Comparison of ENCODE assay signal across 20 cellular contexts in genomic region chr1:150928286-150928685, GRCh38. TPM values are rescaled to one million over a fixed set of nuclear protein-coding genes. Genes with fewer than 3 reads are reported as not detected.
A peak's percentile ranks its signal among the peaks of the same experiment; 100 is the strongest.
DNase-seq lines count a peak whose midpoint lies in the region; ATAC-seq and TF ChIP-seq lines count a peak whose summit lies in the region.
"Had no signal": no experiment of that assay in that cellular context is flagged by ENCODE, and none has a peak within 500 bp of the region (broad histone marks: within the 10 kb centered on the region; RNA-seq: fewer than 3 reads in every experiment).

No MANE protein-coding gene starts in this region.

- H3K9me3 Mint-ChIP-seq in activated CD4-positive, alpha-beta memory T cell treated with anti-CD3 and anti-CD28 coated beads for 36 hours: peaks cover 7% of the 10 kb centered on the region
- H3K9me3 Mint-ChIP-seq in activated CD4-positive, alpha-beta memory T cell treated with anti-CD3 and anti-CD28 coated beads, Interleukin-2, amount 10 ng/mL, durations not matched to agents 7 days and 5 days: peaks cover 14% of the 10 kb centered on the region
- peaks cover 16 to 37% (median 27%) of the 10 kb centered on the region in 5 experiments for H3K9me3 Mint-ChIP-seq in brain
- peaks cover 17% of the 10 kb centered on the region for H3K9me3 Mint-ChIP-seq in neural progenitor cell

- H3K27ac ChIP-seq in neural progenitor cell: no peak overlapping the region
- H3K27ac ChIP-seq: A549, dorsolateral prefrontal cortex, right atrium auricular region, thoracic aorta had no signal

- H3K4me3 Mint-ChIP-seq in activated CD4-positive, alpha-beta memory T cell treated with anti-CD3 and anti-CD28 coated beads for 36 hours: peak overlapping the region; percentile 24
- no peak overlapping the region for H3K4me3 Mint-ChIP-seq in activated CD4-positive, alpha-beta memory T cell treated with anti-CD3 and anti-CD28 coated beads, Interleukin-2, amount 10 ng/mL, durations not matched to agents 7 days and 5 days
- H3K4me3 Mint-ChIP-seq in brain (peak overlapping the region; percentile 52 to 80 (median 67)), neural progenitor cell (peak overlapping the region; percentile 65)

- H3K27me3 ChIP-seq in neural progenitor cell: no peaks in the 10 kb centered on the region
- H3K27me3 ChIP-seq: dorsolateral prefrontal cortex, right atrium auricular region had no signal

- H3K27ac Mint-ChIP-seq in activated CD4-positive, alpha-beta memory T cell treated with anti-CD3 and anti-CD28 coated beads for 36 hours: no peak overlapping the region
- no peak overlapping the region for H3K27ac Mint-ChIP-seq in activated CD4-positive, alpha-beta memory T cell treated with anti-CD3 and anti-CD28 coated beads, Interleukin-2, amount 10 ng/mL, durations not matched to agents 7 days and 5 days
- H3K27ac Mint-ChIP-seq in brain (peak overlapping the region in 2 of 5 experiments; percentile 54 to 72), neural progenitor cell (no peak overlapping the region)

- no peaks in the 10 kb centered on the region for H3K9me3 ChIP-seq in neural progenitor cell (ENCODE audit: low read depth)

- H2AFZ ChIP-seq in neural progenitor cell (replicated peaks): no peak overlapping the region

- H4K20me1 ChIP-seq in neural progenitor cell (ENCODE audit: low read depth): no peaks in the 10 kb centered on the region

- ATAC-seq in GM21825 (IDR thresholded peaks at IDR 0.05; ENCODE audit: unreplicated experiment): no peak
- ATAC-seq: A549, Panc1 had no signal

- H3K27me3 Mint-ChIP-seq in activated CD4-positive, alpha-beta memory T cell treated with anti-CD3 and anti-CD28 coated beads for 36 hours: no peaks in the 10 kb centered on the region
- no peaks in the 10 kb centered on the region for H3K27me3 Mint-ChIP-seq in activated CD4-positive, alpha-beta memory T cell treated with anti-CD3 and anti-CD28 coated beads, Interleukin-2, amount 10 ng/mL, durations not matched to agents 7 days and 5 days
- H3K27me3 Mint-ChIP-seq in brain (peaks cover 10% of the 10 kb centered on the region), neural progenitor cell (ENCODE audit: insufficient read depth, low read depth) (peaks cover 9% of the 10 kb centered on the region)

- DNase-seq in activated CD4-positive, alpha-beta memory T cell treated with anti-CD3 and anti-CD28 coated beads for 36 hours: no peak
- no peak for DNase-seq in activated CD4-positive, alpha-beta memory T cell treated with anti-CD3 and anti-CD28 coated beads, Interleukin-2, amount 10 ng/mL, durations not matched to agents 7 days and 5 days
- DNase-seq in NB4 (ENCODE audit: low read depth) (peak; percentile 13), neural progenitor cell (ENCODE audit: low spot score) (no peak), EL (no peak), DMS53 (lab: John Stamatoyannopoulos, UW) (no peak)
- DNase-seq: Calu3, dorsolateral prefrontal cortex, NCI-H2029, NCI-H526, SW 1271 had no signal

- CTCF ChIA-PET in activated CD4-positive, alpha-beta memory T cell treated with anti-CD3 and anti-CD28 coated beads for 36 hours (lab: Charles Lee): no interaction called here
- CTCF ChIA-PET in activated CD4-positive, alpha-beta memory T cell treated with anti-CD3 and anti-CD28 coated beads, Interleukin-2, amount 10 ng/mL, durations not matched to agents 7 days and 5 days (lab: Charles Lee): no interaction called here

- TF ChIP-seq CTCF in NB4 (IDR thresholded peaks at IDR 0.05; ENCODE audit: low read depth, low read length): no peak
- no peak for TF ChIP-seq CTCF in brain (conservative IDR thresholded peaks at IDR 0.05)
- TF ChIP-seq CTCF in neural progenitor cell (IDR thresholded peaks at IDR 0.05): no peak

- peaks cover 29% of the 10 kb centered on the region for H3F3A ChIP-seq in neural progenitor cell (ENCODE audit: low read depth)

- peaks cover 9% of the 10 kb centered on the region for H3K4me1 Mint-ChIP-seq in activated CD4-positive, alpha-beta memory T cell treated with anti-CD3 and anti-CD28 coated beads for 36 hours (ENCODE audit: low read depth)
- H3K4me1 Mint-ChIP-seq in activated CD4-positive, alpha-beta memory T cell treated with anti-CD3 and anti-CD28 coated beads, Interleukin-2, amount 10 ng/mL, durations not matched to agents 7 days and 5 days: peaks cover 25% of the 10 kb centered on the region
- H3K4me1 Mint-ChIP-seq in brain: peaks cover 21% of the 10 kb centered on the region
- peaks cover 14% of the 10 kb centered on the region for H3K4me1 Mint-ChIP-seq in neural progenitor cell

- peaks cover 46% of the 10 kb centered on the region for H3K79me2 ChIP-seq in neural progenitor cell (ENCODE audit: low read depth)

- H3K4me3 ChIP-seq in NB4 (ENCODE audit: low read depth, low read length) (no peak overlapping the region), neural progenitor cell (no peak overlapping the region)
- H3K4me3 ChIP-seq: A549, right atrium auricular region, thoracic aorta had no signal

- H3K9ac ChIP-seq in neural progenitor cell: no peak overlapping the region

- TF ChIP-seq POLR2A in NB4 (IDR thresholded peaks at IDR 0.05; ENCODE audit: extremely low read depth, insufficient read length): no peak

- peaks cover 36% of the 10 kb centered on the region for H3K36me3 ChIP-seq in neural progenitor cell

- H3K4me2 ChIP-seq in neural progenitor cell: no peak overlapping the region

- H3K36me3 Mint-ChIP-seq in activated CD4-positive, alpha-beta memory T cell treated with anti-CD3 and anti-CD28 coated beads for 36 hours: peaks cover 53% of the 10 kb centered on the region
- peaks cover 57% of the 10 kb centered on the region for H3K36me3 Mint-ChIP-seq in activated CD4-positive, alpha-beta memory T cell treated with anti-CD3 and anti-CD28 coated beads, Interleukin-2, amount 10 ng/mL, durations not matched to agents 7 days and 5 days (ENCODE audit: low read depth)
- peaks cover 70% of the 10 kb centered on the region for H3K36me3 Mint-ChIP-seq in brain
- peaks cover 45% of the 10 kb centered on the region for H3K36me3 Mint-ChIP-seq in neural progenitor cell

- intact Hi-C loops in activated CD4-positive, alpha-beta memory T cell treated with anti-CD3 and anti-CD28 coated beads for 36 hours (cut with micrococcal nuclease): loop anchor here (5.0 kb wide), 1 partner anchor 606 kb away; the partner anchor contains the start of gene PRPF3

- POLR2A ChIA-PET in activated CD4-positive, alpha-beta memory T cell treated with anti-CD3 and anti-CD28 coated beads for 36 hours (lab: Charles Lee): no interaction called here
- POLR2A ChIA-PET in activated CD4-positive, alpha-beta memory T cell treated with anti-CD3 and anti-CD28 coated beads, Interleukin-2, amount 10 ng/mL, durations not matched to agents 7 days and 5 days (lab: Charles Lee): interaction anchor here (0.9 to 1.6 kb wide), 2 partner anchors 33 to 52 kb away, joined by 3 to 5 read pairs; partner anchors contain the start of gene ARNT

- no peaks in the 10 kb centered on the region for H3K4me1 ChIP-seq in neural progenitor cell

RNA-seq across cellular contexts. Expression of gene SETDB1, which starts 2.1 kb away (rescaled TPM):
- 10 to 100 TPM; 42.3 to 50.0 TPM for total RNA-seq in activated CD4-positive, alpha-beta memory T cell treated with anti-CD3 and anti-CD28 coated beads for 36 hours
- 10 to 100 TPM; 49.5 to 51.5 TPM for total RNA-seq in activated CD4-positive, alpha-beta memory T cell treated with anti-CD3 and anti-CD28 coated beads, Interleukin-2, amount 10 ng/mL, durations not matched to agents 7 days and 5 days
- 46.6 TPM for polyA plus RNA-seq in brain (ENCODE audit: insufficient read depth, low read depth, low replicate concordance)
- total RNA-seq in neural progenitor cell (ENCODE audit: low replicate concordance): 63.4 and 79.5 TPM in 2 replicates

RNA-seq across cellular contexts. Expression of gene CTXND2, which starts 41.4 kb away (rescaled TPM):
- total RNA-seq in activated CD4-positive, alpha-beta memory T cell treated with anti-CD3 and anti-CD28 coated beads for 36 hours: not detected
- not detected for total RNA-seq in activated CD4-positive, alpha-beta memory T cell treated with anti-CD3 and anti-CD28 coated beads, Interleukin-2, amount 10 ng/mL, durations not matched to agents 7 days and 5 days
- not detected for polyA plus RNA-seq in brain (ENCODE audit: insufficient read depth, low read depth, low replicate concordance)
- not detected in 2 replicates for total RNA-seq in neural progenitor cell (ENCODE audit: low replicate concordance)
- total RNA-seq: Calu3, dorsolateral prefrontal cortex, HT-29, lower leg skin, thoracic aorta had no signal
- polyA plus RNA-seq: A549, neural cell had no signal

RNA-seq across cellular contexts. Expression of gene CERS2, which starts 46.3 kb away (rescaled TPM):
- total RNA-seq in activated CD4-positive, alpha-beta memory T cell treated with anti-CD3 and anti-CD28 coated beads for 36 hours: 100 to 1,000 TPM; 153 to 160 TPM
- 100 to 1,000 TPM; 177 to 181 TPM for total RNA-seq in activated CD4-positive, alpha-beta memory T cell treated with anti-CD3 and anti-CD28 coated beads, Interleukin-2, amount 10 ng/mL, durations not matched to agents 7 days and 5 days
- 362 TPM for polyA plus RNA-seq in brain (ENCODE audit: insufficient read depth, low read depth, low replicate concordance)
- 104 and 122 TPM in 2 replicates for total RNA-seq in neural progenitor cell (ENCODE audit: low replicate concordance)

RNA-seq across cellular contexts. Expression of gene ARNT, which starts 51.9 kb away (rescaled TPM):
- total RNA-seq in activated CD4-positive, alpha-beta memory T cell treated with anti-CD3 and anti-CD28 coated beads for 36 hours: 10 to 100 TPM; 31.1 to 32.3 TPM
- total RNA-seq in activated CD4-positive, alpha-beta memory T cell treated with anti-CD3 and anti-CD28 coated beads, Interleukin-2, amount 10 ng/mL, durations not matched to agents 7 days and 5 days: 10 to 100 TPM; 39.8 TPM
- polyA plus RNA-seq in brain (ENCODE audit: insufficient read depth, low read depth, low replicate concordance): 25.3 TPM
- 34.9 and 39.0 TPM in 2 replicates for total RNA-seq in neural progenitor cell (ENCODE audit: low replicate concordance)

RNA-seq across cellular contexts. Expression of gene ANXA9, which starts 53.8 kb away (rescaled TPM):
- under 1 TPM in 1 of 2 experiments, not detected in 1; 0.19 TPM for total RNA-seq in activated CD4-positive, alpha-beta memory T cell treated with anti-CD3 and anti-CD28 coated beads for 36 hours
- total RNA-seq in activated CD4-positive, alpha-beta memory T cell treated with anti-CD3 and anti-CD28 coated beads, Interleukin-2, amount 10 ng/mL, durations not matched to agents 7 days and 5 days: not detected
- 2.4 TPM for polyA plus RNA-seq in brain (ENCODE audit: insufficient read depth, low read depth, low replicate concordance)
- total RNA-seq in neural progenitor cell (ENCODE audit: low replicate concordance): 0.77 TPM in 1 of 2 replicates, not detected in the other
- total RNA-seq: thoracic aorta had no signal
- polyA plus RNA-seq: neural cell had no signal
